Comparison of ENCODE assay signal across 8 cellular contexts in genomic region chr5:179023528-179024189, GRCh38. TPM values are rescaled to one million over a fixed set of nuclear protein-coding genes. Genes with fewer than 3 reads are reported as not detected.
DNase-seq lines count a peak whose midpoint lies in the region; ATAC-seq and TF ChIP-seq lines count a peak whose summit lies in the region.

TSS of gene ZNF879 (plus strand) at chr5:179023804. CDS start at chr5:179025005, 1,201 bp downstream.

- peak within 1 kb of the TSS; percentile 64 for H3K27ac ChIP-seq in VCaP

- DNase-seq in DMS 273 treated with DMSO at 0.1 percent for 48 hours (lab: John Stamatoyannopoulos, UW) (peak; percentile 93), HFF-Myc (ENCODE audit: extremely low read depth, low read depth) (peak; percentile 83), NCI-H187 (lab: John Stamatoyannopoulos, UW) (peak; percentile 68 to 85), T47D (ENCODE audit: low read depth in 1 of 2, low spot score in 1 of 2) (peak; percentile 81 to 98), sciatic nerve (ENCODE audit: low spot score) (peak; percentile 96), GM19240 (ENCODE audit: insufficient read length, low spot score) (no peak)

- peak; percentile 99 for ATAC-seq in sciatic nerve

- intact Hi-C loops in sciatic nerve (cut with DNase I): no loop called here

- TF ChIP-seq CTCF in HFF-Myc (IDR thresholded peaks at IDR 0.05; ENCODE audit: low read depth, low read length, missing control alignments): no peak
- TF ChIP-seq CTCF in VCaP (conservative IDR thresholded peaks at IDR 0.05): no peak

- H3K4me3 ChIP-seq in HFF-Myc (replicated peaks; ENCODE audit: low read depth, low read length) (peak within 1 kb of the TSS; percentile 48), iPS-11a (ENCODE audit: low read depth, low read length) (peak within 1 kb of the TSS; percentile 58)

- in situ Hi-C loops in T47D (cut with HindIII; ENCODE audit: low pct_unique_long_range_greater_than_20kb, low sequenced_read_pairs): no loop called here

RNA-seq across cellular contexts. Expression of gene ZNF879, which starts in this region (rescaled TPM):
- total RNA-seq in sciatic nerve: 6.2 TPM
